Comparison of ENCODE assay signal across 1 cellular context in the genomic region with DNA sequence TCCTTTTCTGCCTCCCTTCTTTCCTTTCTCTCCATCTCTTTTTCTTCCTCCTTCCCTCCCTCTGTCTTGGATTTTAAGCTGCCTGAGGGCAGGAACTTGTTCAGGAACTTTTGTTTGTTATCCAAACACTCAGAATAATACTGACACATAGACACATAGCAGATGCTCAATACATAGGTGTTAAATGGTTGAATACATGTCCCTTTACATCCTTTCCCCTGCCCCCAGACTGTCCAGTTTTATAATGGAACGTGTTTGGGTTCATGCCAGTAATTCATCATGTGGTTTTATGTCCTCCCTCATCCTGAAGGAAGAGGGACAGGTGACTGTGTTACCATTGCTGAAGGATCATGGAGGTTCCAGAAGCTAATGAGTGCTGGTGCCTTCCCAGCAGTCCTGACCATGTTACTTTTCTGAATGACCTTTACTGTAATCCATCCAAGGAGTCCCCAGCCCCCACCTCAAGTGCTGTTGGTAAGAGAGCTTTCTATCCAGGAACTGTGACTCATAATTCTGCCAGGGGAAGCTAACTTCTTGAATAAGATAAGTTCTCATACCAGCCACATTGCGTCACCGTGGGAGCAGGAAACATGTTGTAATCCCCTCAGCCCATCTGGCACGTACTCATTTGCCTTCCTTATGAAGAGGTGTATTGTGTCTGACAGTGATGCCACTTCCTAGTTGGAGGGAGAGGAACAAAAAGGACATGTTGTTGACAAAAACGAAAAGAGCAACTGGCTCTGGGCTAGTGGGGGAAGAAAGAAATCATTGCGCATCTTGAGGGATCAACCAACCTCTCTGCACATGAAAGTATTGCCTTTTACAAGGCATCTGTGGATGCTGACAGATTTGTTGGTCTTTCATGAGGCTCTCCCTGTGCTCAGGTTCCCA.
A peak's percentile ranks its signal among the peaks of the same experiment; 100 is the strongest.
TF ChIP-seq lines count a peak whose summit lies in the region.

No MANE protein-coding gene starts in this region.

TF ChIP-seq in HepG2, 621 proteins besides CTCF, POLR2A, EP300 and RAD21 (continued from another document and continues in another):
- TF ChIP-seq, protein P1, sequence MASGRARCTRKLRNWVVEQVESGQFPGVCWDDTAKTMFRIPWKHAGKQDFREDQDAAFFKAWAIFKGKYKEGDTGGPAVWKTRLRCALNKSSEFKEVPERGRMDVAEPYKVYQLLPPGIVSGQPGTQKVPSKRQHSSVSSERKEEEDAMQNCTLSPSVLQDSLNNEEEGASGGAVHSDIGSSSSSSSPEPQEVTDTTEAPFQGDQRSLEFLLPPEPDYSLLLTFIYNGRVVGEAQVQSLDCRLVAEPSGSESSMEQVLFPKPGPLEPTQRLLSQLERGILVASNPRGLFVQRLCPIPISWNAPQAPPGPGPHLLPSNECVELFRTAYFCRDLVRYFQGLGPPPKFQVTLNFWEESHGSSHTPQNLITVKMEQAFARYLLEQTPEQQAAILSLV (CRISPR knock-in tag; IDR thresholded peaks at IDR 0.05; ENCODE audit: borderline replicate concordance) = peak; percentile 35; the same call in 1 of the 2 replicates
- no peak; the same call in 1 of the 2 replicates for TF ChIP-seq RFXAP (CRISPR knock-in tag; IDR thresholded peaks at IDR 0.05; ENCODE audit: borderline replicate concordance)
- TF ChIP-seq, protein P2, sequence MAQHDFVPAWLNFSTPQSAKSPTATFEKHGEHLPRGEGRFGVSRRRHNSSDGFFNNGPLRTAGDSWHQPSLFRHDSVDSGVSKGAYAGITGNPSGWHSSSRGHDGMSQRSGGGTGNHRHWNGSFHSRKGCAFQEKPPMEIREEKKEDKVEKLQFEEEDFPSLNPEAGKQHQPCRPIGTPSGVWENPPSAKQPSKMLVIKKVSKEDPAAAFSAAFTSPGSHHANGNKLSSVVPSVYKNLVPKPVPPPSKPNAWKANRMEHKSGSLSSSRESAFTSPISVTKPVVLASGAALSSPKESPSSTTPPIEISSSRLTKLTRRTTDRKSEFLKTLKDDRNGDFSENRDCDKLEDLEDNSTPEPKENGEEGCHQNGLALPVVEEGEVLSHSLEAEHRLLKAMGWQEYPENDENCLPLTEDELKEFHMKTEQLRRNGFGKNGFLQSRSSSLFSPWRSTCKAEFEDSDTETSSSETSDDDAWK (CRISPR knock-in tag; IDR thresholded peaks at IDR 0.05) = no peak
- TF ChIP-seq ZNF333 (CRISPR knock-in tag; IDR thresholded peaks at IDR 0.05; ENCODE audit: borderline replicate concordance) = no peak
- no peak for TF ChIP-seq ZNF572 (CRISPR knock-in tag; IDR thresholded peaks at IDR 0.05)
- no peak for TF ChIP-seq ZMAT3 (CRISPR knock-in tag; conservative IDR thresholded peaks at IDR 0.05)
- TF ChIP-seq ZNF3 (CRISPR knock-in tag; IDR thresholded peaks at IDR 0.05) = peak; percentile 39; the same call in 1 of the 2 replicates
- no peak for TF ChIP-seq PAWR (CRISPR knock-in tag; IDR thresholded peaks at IDR 0.05; ENCODE audit: borderline replicate concordance)
- peak; percentile 96 for TF ChIP-seq NFKBIZ (CRISPR knock-in tag; IDR thresholded peaks at IDR 0.05)
- TF ChIP-seq KDM5B (CRISPR knock-in tag; IDR thresholded peaks at IDR 0.05; ENCODE audit: borderline replicate concordance) = no peak
- TF ChIP-seq ZNF879 (CRISPR knock-in tag; IDR thresholded peaks at IDR 0.05) = no peak
- no peak for TF ChIP-seq SP1 (IDR thresholded peaks at IDR 0.05)
- no peak; the same call in 1 of the 2 replicates for TF ChIP-seq SP1 (CRISPR knock-in tag; IDR thresholded peaks at IDR 0.05)
- TF ChIP-seq ZNF441 (CRISPR knock-in tag; IDR thresholded peaks at IDR 0.05; ENCODE audit: borderline replicate concordance) = peak; percentile 59; the same call in 1 of the 2 replicates
- TF ChIP-seq, protein P3, sequence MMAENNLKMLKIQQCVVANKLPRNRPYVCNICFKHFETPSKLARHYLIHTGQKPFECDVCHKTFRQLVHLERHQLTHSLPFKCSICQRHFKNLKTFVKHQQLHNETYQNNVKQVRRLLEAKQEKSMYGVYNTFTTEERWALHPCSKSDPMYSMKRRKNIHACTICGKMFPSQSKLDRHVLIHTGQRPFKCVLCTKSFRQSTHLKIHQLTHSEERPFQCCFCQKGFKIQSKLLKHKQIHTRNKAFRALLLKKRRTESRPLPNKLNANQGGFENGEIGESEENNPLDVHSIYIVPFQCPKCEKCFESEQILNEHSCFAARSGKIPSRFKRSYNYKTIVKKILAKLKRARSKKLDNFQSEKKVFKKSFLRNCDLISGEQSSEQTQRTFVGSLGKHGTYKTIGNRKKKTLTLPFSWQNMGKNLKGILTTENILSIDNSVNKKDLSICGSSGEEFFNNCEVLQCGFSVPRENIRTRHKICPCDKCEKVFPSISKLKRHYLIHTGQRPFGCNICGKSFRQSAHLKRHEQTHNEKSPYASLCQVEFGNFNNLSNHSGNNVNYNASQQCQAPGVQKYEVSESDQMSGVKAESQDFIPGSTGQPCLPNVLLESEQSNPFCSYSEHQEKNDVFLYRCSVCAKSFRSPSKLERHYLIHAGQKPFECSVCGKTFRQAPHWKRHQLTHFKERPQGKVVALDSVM (CRISPR knock-in tag; IDR thresholded peaks at IDR 0.05) = no peak
- TF ChIP-seq ZNF180 (CRISPR knock-in tag; IDR thresholded peaks at IDR 0.05; ENCODE audit: borderline replicate concordance, low read depth) = no peak
- no peak for TF ChIP-seq CC2D1A (CRISPR knock-in tag; IDR thresholded peaks at IDR 0.05)
- no peak for TF ChIP-seq NFE2L1 (CRISPR knock-in tag; IDR thresholded peaks at IDR 0.05; ENCODE audit: borderline replicate concordance)
- TF ChIP-seq, protein P4, sequence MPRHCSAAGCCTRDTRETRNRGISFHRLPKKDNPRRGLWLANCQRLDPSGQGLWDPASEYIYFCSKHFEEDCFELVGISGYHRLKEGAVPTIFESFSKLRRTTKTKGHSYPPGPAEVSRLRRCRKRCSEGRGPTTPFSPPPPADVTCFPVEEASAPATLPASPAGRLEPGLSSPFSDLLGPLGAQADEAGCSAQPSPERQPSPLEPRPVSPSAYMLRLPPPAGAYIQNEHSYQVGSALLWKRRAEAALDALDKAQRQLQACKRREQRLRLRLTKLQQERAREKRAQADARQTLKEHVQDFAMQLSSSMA (CRISPR knock-in tag; IDR thresholded peaks at IDR 0.05) = no peak
- TF ChIP-seq ZBTB7A (CRISPR knock-in tag; IDR thresholded peaks at IDR 0.05) = peak; percentile 58; the same call in 1 of the 2 replicates
- TF ChIP-seq, protein P5, sequence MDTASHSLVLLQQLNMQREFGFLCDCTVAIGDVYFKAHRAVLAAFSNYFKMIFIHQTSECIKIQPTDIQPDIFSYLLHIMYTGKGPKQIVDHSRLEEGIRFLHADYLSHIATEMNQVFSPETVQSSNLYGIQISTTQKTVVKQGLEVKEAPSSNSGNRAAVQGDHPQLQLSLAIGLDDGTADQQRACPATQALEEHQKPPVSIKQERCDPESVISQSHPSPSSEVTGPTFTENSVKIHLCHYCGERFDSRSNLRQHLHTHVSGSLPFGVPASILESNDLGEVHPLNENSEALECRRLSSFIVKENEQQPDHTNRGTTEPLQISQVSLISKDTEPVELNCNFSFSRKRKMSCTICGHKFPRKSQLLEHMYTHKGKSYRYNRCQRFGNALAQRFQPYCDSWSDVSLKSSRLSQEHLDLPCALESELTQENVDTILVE (CRISPR knock-in tag; IDR thresholded peaks at IDR 0.05) = peak; percentile 93
- peak; percentile 76; the same call in 1 of the 2 replicates for TF ChIP-seq FOXJ3 (CRISPR knock-in tag; IDR thresholded peaks at IDR 0.05; ENCODE audit: borderline replicate concordance)
- TF ChIP-seq, protein P6, sequence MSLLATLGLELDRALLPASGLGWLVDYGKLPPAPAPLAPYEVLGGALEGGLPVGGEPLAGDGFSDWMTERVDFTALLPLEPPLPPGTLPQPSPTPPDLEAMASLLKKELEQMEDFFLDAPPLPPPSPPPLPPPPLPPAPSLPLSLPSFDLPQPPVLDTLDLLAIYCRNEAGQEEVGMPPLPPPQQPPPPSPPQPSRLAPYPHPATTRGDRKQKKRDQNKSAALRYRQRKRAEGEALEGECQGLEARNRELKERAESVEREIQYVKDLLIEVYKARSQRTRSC (CRISPR knock-in tag; IDR thresholded peaks at IDR 0.05; ENCODE audit: low read depth) = no peak
- no peak for TF ChIP-seq CHD2 (IDR thresholded peaks at IDR 0.05; ENCODE audit: low read depth, low read length)
- peak; percentile 90 for TF ChIP-seq ZNF792 (CRISPR knock-in tag; IDR thresholded peaks at IDR 0.05)
- TF ChIP-seq MTA1 (CRISPR knock-in tag; IDR thresholded peaks at IDR 0.05; ENCODE audit: borderline replicate concordance) = no peak
- no peak for TF ChIP-seq IRX3 (CRISPR knock-in tag; IDR thresholded peaks at IDR 0.05; ENCODE audit: borderline replicate concordance, low read depth)
- TF ChIP-seq NR3C1 (CRISPR knock-in tag; IDR thresholded peaks at IDR 0.05) = no peak
- TF ChIP-seq ZSCAN29 (CRISPR knock-in tag; conservative IDR thresholded peaks at IDR 0.05) = peak; percentile 72; the same call in 1 of the 2 replicates
- TF ChIP-seq, protein P7, sequence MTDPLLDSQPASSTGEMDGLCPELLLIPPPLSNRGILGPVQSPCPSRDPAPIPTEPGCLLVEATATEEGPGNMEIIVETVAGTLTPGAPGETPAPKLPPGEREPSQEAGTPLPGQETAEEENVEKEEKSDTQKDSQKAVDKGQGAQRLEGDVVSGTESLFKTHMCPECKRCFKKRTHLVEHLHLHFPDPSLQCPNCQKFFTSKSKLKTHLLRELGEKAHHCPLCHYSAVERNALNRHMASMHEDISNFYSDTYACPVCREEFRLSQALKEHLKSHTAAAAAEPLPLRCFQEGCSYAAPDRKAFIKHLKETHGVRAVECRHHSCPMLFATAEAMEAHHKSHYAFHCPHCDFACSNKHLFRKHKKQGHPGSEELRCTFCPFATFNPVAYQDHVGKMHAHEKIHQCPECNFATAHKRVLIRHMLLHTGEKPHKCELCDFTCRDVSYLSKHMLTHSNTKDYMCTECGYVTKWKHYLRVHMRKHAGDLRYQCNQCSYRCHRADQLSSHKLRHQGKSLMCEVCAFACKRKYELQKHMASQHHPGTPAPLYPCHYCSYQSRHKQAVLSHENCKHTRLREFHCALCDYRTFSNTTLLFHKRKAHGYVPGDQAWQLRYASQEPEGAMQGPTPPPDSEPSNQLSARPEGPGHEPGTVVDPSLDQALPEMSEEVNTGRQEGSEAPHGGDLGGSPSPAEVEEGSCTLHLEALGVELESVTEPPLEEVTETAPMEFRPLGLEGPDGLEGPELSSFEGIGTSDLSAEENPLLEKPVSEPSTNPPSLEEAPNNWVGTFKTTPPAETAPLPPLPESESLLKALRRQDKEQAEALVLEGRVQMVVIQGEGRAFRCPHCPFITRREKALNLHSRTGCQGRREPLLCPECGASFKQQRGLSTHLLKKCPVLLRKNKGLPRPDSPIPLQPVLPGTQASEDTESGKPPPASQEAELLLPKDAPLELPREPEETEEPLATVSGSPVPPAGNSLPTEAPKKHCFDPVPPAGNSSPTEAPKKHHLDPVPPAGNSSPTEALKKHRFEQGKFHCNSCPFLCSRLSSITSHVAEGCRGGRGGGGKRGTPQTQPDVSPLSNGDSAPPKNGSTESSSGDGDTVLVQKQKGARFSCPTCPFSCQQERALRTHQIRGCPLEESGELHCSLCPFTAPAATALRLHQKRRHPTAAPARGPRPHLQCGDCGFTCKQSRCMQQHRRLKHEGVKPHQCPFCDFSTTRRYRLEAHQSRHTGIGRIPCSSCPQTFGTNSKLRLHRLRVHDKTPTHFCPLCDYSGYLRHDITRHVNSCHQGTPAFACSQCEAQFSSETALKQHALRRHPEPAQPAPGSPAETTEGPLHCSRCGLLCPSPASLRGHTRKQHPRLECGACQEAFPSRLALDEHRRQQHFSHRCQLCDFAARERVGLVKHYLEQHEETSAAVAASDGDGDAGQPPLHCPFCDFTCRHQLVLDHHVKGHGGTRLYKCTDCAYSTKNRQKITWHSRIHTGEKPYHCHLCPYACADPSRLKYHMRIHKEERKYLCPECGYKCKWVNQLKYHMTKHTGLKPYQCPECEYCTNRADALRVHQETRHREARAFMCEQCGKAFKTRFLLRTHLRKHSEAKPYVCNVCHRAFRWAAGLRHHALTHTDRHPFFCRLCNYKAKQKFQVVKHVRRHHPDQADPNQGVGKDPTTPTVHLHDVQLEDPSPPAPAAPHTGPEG (CRISPR knock-in tag; IDR thresholded peaks at IDR 0.05) = no peak
- no peak for TF ChIP-seq TCF7L2 (IDR thresholded peaks at IDR 0.05; ENCODE audit: low read depth, low read length)
- TF ChIP-seq, protein P8, sequence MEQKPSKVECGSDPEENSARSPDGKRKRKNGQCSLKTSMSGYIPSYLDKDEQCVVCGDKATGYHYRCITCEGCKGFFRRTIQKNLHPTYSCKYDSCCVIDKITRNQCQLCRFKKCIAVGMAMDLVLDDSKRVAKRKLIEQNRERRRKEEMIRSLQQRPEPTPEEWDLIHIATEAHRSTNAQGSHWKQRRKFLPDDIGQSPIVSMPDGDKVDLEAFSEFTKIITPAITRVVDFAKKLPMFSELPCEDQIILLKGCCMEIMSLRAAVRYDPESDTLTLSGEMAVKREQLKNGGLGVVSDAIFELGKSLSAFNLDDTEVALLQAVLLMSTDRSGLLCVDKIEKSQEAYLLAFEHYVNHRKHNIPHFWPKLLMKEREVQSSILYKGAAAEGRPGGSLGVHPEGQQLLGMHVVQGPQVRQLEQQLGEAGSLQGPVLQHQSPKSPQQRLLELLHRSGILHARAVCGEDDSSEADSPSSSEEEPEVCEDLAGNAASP (CRISPR knock-in tag; IDR thresholded peaks at IDR 0.05; ENCODE audit: borderline replicate concordance) = peak; percentile 76
- TF ChIP-seq NCOR1 (IDR thresholded peaks at IDR 0.05; ENCODE audit: borderline replicate concordance, low read length) = peak; percentile 46; the same call in 1 of the 2 replicates
- no peak for TF ChIP-seq GPN1 (CRISPR knock-in tag; IDR thresholded peaks at IDR 0.05; ENCODE audit: borderline replicate concordance)
- TF ChIP-seq AGO1 (IDR thresholded peaks at IDR 0.05; ENCODE audit: low read depth, low read length, poor library complexity, severe bottlenecking) = no peak
- TF ChIP-seq ZNF12 (CRISPR knock-in tag; IDR thresholded peaks at IDR 0.05) = peak; percentile 91
- TF ChIP-seq, protein P9, sequence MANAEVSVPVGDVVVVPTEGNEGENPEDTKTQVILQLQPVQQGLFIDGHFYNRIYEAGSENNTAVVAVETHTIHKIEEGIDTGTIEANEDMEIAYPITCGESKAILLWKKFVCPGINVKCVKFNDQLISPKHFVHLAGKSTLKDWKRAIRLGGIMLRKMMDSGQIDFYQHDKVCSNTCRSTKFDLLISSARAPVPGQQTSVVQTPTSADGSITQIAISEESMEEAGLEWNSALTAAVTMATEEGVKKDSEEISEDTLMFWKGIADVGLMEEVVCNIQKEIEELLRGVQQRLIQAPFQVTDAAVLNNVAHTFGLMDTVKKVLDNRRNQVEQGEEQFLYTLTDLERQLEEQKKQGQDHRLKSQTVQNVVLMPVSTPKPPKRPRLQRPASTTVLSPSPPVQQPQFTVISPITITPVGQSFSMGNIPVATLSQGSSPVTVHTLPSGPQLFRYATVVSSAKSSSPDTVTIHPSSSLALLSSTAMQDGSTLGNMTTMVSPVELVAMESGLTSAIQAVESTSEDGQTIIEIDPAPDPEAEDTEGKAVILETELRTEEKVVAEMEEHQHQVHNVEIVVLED (CRISPR knock-in tag; IDR thresholded peaks at IDR 0.05; ENCODE audit: borderline replicate concordance) = peak; percentile 43; the same call in 1 of the 2 replicates
- TF ChIP-seq ZNF777 (CRISPR knock-in tag; IDR thresholded peaks at IDR 0.05) = no peak
- peak; percentile 97 for TF ChIP-seq ZNF317 (CRISPR knock-in tag; IDR thresholded peaks at IDR 0.05)
- no peak for TF ChIP-seq ZNF782 (CRISPR knock-in tag; IDR thresholded peaks at IDR 0.05; ENCODE audit: borderline replicate concordance)
- TF ChIP-seq, protein P10, sequence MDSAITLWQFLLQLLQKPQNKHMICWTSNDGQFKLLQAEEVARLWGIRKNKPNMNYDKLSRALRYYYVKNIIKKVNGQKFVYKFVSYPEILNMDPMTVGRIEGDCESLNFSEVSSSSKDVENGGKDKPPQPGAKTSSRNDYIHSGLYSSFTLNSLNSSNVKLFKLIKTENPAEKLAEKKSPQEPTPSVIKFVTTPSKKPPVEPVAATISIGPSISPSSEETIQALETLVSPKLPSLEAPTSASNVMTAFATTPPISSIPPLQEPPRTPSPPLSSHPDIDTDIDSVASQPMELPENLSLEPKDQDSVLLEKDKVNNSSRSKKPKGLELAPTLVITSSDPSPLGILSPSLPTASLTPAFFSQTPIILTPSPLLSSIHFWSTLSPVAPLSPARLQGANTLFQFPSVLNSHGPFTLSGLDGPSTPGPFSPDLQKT (CRISPR knock-in tag; IDR thresholded peaks at IDR 0.05; ENCODE audit: borderline replicate concordance) = no peak
- peak; percentile 51; the same call in 1 of the 2 replicates for TF ChIP-seq FOXK2 (IDR thresholded peaks at IDR 0.05)
